Comparison of ENCODE assay signal across 10 cellular contexts in the genomic region with DNA sequence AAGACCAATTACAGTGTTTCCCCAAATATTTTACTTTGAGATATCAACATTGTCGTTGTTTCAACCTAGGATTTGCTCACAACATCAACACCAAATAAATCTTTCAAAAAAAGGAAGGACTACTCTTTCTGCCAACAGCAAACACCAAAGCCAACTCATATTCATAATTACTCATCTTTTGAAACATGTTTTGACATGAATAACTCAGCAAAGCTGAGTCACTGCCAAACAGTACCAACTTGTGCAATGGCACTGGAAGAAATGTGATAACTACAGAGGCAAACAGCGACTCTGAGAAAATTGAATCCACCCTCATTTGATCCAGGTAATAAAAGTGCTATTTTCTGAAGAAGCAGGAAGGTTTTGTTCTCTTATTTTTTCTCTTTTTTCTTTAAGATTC.
DNase-seq lines count a peak whose midpoint lies in the region; ATAC-seq and TF ChIP-seq lines count a peak whose summit lies in the region.
"Had no signal": no experiment of that assay in that cellular context is flagged by ENCODE, and none has a peak within 500 bp of the region (broad histone marks: within the 10 kb centered on the region; RNA-seq: fewer than 3 reads in every experiment).

No MANE protein-coding gene starts in this region.

- H3K4me3 Mint-ChIP-seq in stimulated activated naive B cell treated with anti-CD40 and anti-IgM and Interleukin-4, amounts not matched to agents 10 μg/mL and 1 μg/mL and 100 μg/mL, for 72 hours = no peak overlapping the region

- H3K4me3 ChIP-seq in ACC112 (ENCODE audit: low read depth, low read length) (no peak overlapping the region), WERI-Rb-1 (ENCODE audit: low read depth, low read length) (no peak overlapping the region)
- H3K4me3 ChIP-seq: ascending aorta had no signal

- H3K36me3 Mint-ChIP-seq in stimulated activated naive B cell treated with anti-CD40 and anti-IgM and Interleukin-4, amounts not matched to agents 10 μg/mL and 1 μg/mL and 100 μg/mL, for 72 hours = no peaks in the 10 kb centered on the region

- H3K79me2 ChIP-seq in ACC112 (ENCODE audit: control insufficient read depth, insufficient read depth, low read length, unreplicated experiment) = no peaks in the 10 kb centered on the region

- H3K27ac ChIP-seq in ACC112 (ENCODE audit: low read depth, low read length) (0 out of 2 replicates have a peak overlapping the region, but pooled peaks have one; percentile 30), caudate nucleus (ENCODE audit: low read depth, low read length) (peak overlapping the region; percentile 69), WERI-Rb-1 (no peak overlapping the region)
- H3K27ac ChIP-seq: ascending aorta, KMS-11 had no signal

- H3K27ac Mint-ChIP-seq in stimulated activated naive B cell treated with anti-CD40 and anti-IgM and Interleukin-4, amounts not matched to agents 10 μg/mL and 1 μg/mL and 100 μg/mL, for 72 hours = no peak overlapping the region

- H3K27me3 Mint-ChIP-seq in stimulated activated naive B cell treated with anti-CD40 and anti-IgM and Interleukin-4, amounts not matched to agents 10 μg/mL and 1 μg/mL and 100 μg/mL, for 72 hours = peaks cover 16 to 22% of the 10 kb centered on the region in 2 donors

- H3K4me1 ChIP-seq in ACC112 (ENCODE audit: control insufficient read depth, insufficient read depth, low read length, unreplicated experiment) = peaks cover 5% of the 10 kb centered on the region
- H3K4me1 ChIP-seq: ascending aorta had no signal

- H2AFZ ChIP-seq in ACC112 (ENCODE audit: low read length, unreplicated experiment) = no peak overlapping the region

- H3K36me3 ChIP-seq in ACC112 (ENCODE audit: insufficient read depth, low read length) (no peaks in the 10 kb centered on the region), WERI-Rb-1 (no peaks in the 10 kb centered on the region)
- H3K36me3 ChIP-seq: ascending aorta had no signal

- ATAC-seq in GM21529 (IDR thresholded peaks at IDR 0.05; ENCODE audit: unreplicated experiment) = peak; percentile 26
- ATAC-seq in HG03342 (IDR thresholded peaks at IDR 0.05; ENCODE audit: unreplicated experiment) = no peak
- ATAC-seq in stimulated activated naive B cell treated with anti-CD40 and anti-IgM and Interleukin-4, amounts not matched to agents 10 μg/mL and 1 μg/mL and 100 μg/mL, for 72 hours (replicated peaks) = no peak

- H3K9me3 ChIP-seq in WERI-Rb-1 (ENCODE audit: severe bottlenecking) = no peaks in the 10 kb centered on the region
- H3K9me3 ChIP-seq: ascending aorta had no signal

- no peak for TF ChIP-seq CTCF in WERI-Rb-1 (IDR thresholded peaks at IDR 0.05; ENCODE audit: low read depth, low read length)

- no peaks in the 10 kb centered on the region for H3K9me3 Mint-ChIP-seq in stimulated activated naive B cell treated with anti-CD40 and anti-IgM and Interleukin-4, amounts not matched to agents 10 μg/mL and 1 μg/mL and 100 μg/mL, for 72 hours

- peak; percentile 88 for DNase-seq in NCI-H226
- DNase-seq in caudate nucleus (lab: John Stamatoyannopoulos, UW) = peak in 6 of 61 donors; percentile 7 to 65 (median 28)
- DNase-seq in WERI-Rb-1 = no peak
- no peak for DNase-seq in stimulated activated naive B cell treated with anti-CD40 and anti-IgM and Interleukin-4, amounts not matched to agents 10 μg/mL and 1 μg/mL and 100 μg/mL, for 72 hours
- no peak for DNase-seq in HuH-7 (ENCODE audit: low spot score)

- no peaks in the 10 kb centered on the region for H3K4me1 Mint-ChIP-seq in stimulated activated naive B cell treated with anti-CD40 and anti-IgM and Interleukin-4, amounts not matched to agents 10 μg/mL and 1 μg/mL and 100 μg/mL, for 72 hours

- peaks cover 28% of the 10 kb centered on the region; the same call in 1 of the 2 replicates for H3K27me3 ChIP-seq in ACC112 (ENCODE audit: insufficient read depth, low read length)
- no peaks in the 10 kb centered on the region for H3K27me3 ChIP-seq in WERI-Rb-1 (ENCODE audit: insufficient read depth, low read depth, severe bottlenecking)
- H3K27me3 ChIP-seq: ascending aorta had no signal
